ENCODE assay signal across 1 cellular context in the genomic region with DNA sequence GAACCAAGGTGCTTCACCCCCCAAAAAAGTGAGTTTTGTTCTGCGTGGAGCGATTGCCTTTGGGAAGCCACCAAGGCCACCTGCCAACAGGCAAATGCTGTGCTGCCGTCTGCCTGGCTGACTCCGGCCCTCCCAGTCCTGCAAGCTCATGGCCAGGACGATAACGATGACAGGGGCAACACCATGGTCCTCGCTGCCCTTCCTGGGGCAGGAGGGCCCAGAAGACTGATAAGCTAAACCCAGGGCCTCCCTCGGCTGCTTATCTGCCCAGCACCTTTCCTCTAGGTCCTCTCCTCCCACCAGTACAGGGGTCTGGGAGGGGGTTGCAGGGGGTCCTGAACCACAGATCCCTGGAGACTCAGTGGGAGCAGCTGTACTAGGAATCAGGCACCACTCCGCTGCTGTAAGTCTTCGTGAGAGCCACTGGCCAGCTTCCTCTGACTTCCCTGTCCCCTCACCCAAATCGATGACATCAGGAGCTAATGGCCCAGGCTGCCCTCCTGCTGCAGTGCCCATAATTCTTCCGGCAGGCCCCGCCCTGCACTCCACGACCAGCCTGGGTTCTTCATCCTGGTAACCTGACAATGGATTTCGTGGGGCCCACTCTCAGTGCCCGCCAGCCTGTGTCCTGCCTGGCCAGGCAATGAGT.
TF ChIP-seq lines count a peak whose summit lies in the region.

No MANE protein-coding gene starts in this region.

TF ChIP-seq in IMR-90, 13 proteins besides CTCF, POLR2A, EP300 and RAD21:
- TF ChIP-seq NFE2L2 (IDR thresholded peaks at IDR 0.05; ENCODE audit: low read depth, low read length) = no peak
- no peak for TF ChIP-seq RFX5 (IDR thresholded peaks at IDR 0.05; ENCODE audit: low read depth, low read length)
- no peak for TF ChIP-seq MAFK (IDR thresholded peaks at IDR 0.05; ENCODE audit: low read depth, low read length)
- TF ChIP-seq, protein P1, sequence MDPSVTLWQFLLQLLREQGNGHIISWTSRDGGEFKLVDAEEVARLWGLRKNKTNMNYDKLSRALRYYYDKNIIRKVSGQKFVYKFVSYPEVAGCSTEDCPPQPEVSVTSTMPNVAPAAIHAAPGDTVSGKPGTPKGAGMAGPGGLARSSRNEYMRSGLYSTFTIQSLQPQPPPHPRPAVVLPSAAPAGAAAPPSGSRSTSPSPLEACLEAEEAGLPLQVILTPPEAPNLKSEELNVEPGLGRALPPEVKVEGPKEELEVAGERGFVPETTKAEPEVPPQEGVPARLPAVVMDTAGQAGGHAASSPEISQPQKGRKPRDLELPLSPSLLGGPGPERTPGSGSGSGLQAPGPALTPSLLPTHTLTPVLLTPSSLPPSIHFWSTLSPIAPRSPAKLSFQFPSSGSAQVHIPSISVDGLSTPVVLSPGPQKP (IDR thresholded peaks at IDR 0.05; ENCODE audit: borderline replicate concordance, low read depth, low read length) = no peak
- TF ChIP-seq CHD1 (IDR thresholded peaks at IDR 0.05; ENCODE audit: low read depth, low read length) = no peak
- TF ChIP-seq SMC3 (IDR thresholded peaks at IDR 0.05; ENCODE audit: low read depth, low read length) = no peak
- TF ChIP-seq MXI1 (IDR thresholded peaks at IDR 0.05; ENCODE audit: borderline replicate concordance, low read depth, low read length) = no peak
- TF ChIP-seq FOS (IDR thresholded peaks at IDR 0.05; ENCODE audit: low read depth, low read length) = no peak
- no peak for TF ChIP-seq CEBPB (IDR thresholded peaks at IDR 0.05; ENCODE audit: low read depth, low read length)
- TF ChIP-seq, protein P2, sequence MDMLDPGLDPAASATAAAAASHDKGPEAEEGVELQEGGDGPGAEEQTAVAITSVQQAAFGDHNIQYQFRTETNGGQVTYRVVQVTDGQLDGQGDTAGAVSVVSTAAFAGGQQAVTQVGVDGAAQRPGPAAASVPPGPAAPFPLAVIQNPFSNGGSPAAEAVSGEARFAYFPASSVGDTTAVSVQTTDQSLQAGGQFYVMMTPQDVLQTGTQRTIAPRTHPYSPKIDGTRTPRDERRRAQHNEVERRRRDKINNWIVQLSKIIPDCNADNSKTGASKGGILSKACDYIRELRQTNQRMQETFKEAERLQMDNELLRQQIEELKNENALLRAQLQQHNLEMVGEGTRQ (IDR thresholded peaks at IDR 0.05; ENCODE audit: low read depth, low read length) = no peak
- TF ChIP-seq MAZ (IDR thresholded peaks at IDR 0.05; ENCODE audit: borderline replicate concordance, low read depth, low read length) = no peak
- no peak for TF ChIP-seq RCOR1 (IDR thresholded peaks at IDR 0.05; ENCODE audit: insufficient replicate concordance, low read length)
- no peak for TF ChIP-seq BHLHE40 (IDR thresholded peaks at IDR 0.05; ENCODE audit: low read depth, low read length)
